In the genomic region with DNA sequence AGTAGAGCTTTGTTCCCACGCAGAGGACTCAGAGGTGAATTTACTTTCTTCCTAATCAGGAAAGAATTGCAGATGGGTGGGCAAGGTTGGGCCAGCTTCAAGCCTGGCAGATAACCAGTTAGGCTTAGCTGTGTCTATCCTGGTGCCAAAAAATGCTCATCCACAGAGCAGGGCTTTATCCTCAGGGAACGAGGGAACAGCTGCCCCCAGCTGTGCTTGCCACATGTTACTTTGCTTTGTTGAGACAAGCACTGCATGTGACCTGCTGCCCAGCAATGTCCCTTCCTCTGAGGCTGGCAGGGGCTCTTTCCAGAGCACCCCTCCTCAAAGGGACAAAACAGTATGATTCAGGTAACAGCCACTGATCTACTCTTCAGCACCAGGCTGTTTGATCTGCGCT, we compare ENCODE assay signal across 13 cellular contexts.
DNase-seq lines count a peak whose midpoint lies in the region; ATAC-seq and TF ChIP-seq lines count a peak whose summit lies in the region.
"Had no signal": no experiment of that assay in that cellular context is flagged by ENCODE, and none has a peak within 500 bp of the region (broad histone marks: within the 10 kb centered on the region; RNA-seq: fewer than 3 reads in every experiment).

No MANE protein-coding gene starts in this region.

- no peak for TF ChIP-seq POLR2A in ovary (IDR thresholded peaks at IDR 0.05)

- POLR2A ChIA-PET in RWPE1 (lab: Yijun Ruan, JAX; ENCODE audit: low non-redundant PET), result no interaction called here

- H3K4me3 ChIP-seq in fibroblast of villous mesenchyme (ENCODE audit: low read depth, low read length), result no peak overlapping the region
- no peak overlapping the region for H3K4me3 ChIP-seq in ovary

- no peaks in the 10 kb centered on the region for H3K36me3 ChIP-seq in ovary

- H3K27ac ChIP-seq in RWPE1 (peak overlapping the region; percentile 90), ovary (peak overlapping the region; percentile 50 to 88)
- H3K27ac ChIP-seq: foreskin keratinocyte had no signal

- WGBS in ovary, 3 donors, result 29 to 55% (median 41%) methylated on average over 3 of the region's 3 CpGs

- intact Hi-C loops in ovary (cut with DNase I), result loop anchor here in 1 of 4 donors (10.0 kb wide), 1 partner anchor 855 kb away; the partner anchor contains the start of gene PLPP3

- TF ChIP-seq CTCF in RWPE1 (conservative IDR thresholded peaks at IDR 0.05; ENCODE audit: low read depth), result no peak
- TF ChIP-seq CTCF in fibroblast of villous mesenchyme (IDR thresholded peaks at IDR 0.05; ENCODE audit: insufficient read depth, low read depth, low read length), result no peak
- no peak for TF ChIP-seq CTCF in ovary (IDR thresholded peaks at IDR 0.05)

- H3K4me1 ChIP-seq in ovary (ENCODE audit: insufficient read depth), result peaks cover 27% of the 10 kb centered on the region
- H3K4me1 ChIP-seq: foreskin keratinocyte had no signal

- peak; percentile 54 for DNase-seq in DMS 273 (lab: John Stamatoyannopoulos, UW; ENCODE audit: unreplicated experiment)
- DNase-seq in RWPE1 (ENCODE audit: low spot score), result no peak
- DNase-seq in fibroblast of villous mesenchyme (ENCODE audit: low read depth), result peak; percentile 91
- DNase-seq in ovary, result peak; percentile 66 to 77 (median 76)
- no peak for DNase-seq in activated effector memory CD4-positive, alpha-beta T cell treated with Interleukin-2 at 50 U/mL for 16 hours
- DNase-seq in activated CD4-positive, alpha-beta T cell treated with anti-CD3 and anti-CD28 coated beads for 1 hour, result no peak
- DNase-seq in SW480 (ENCODE audit: low spot score), result no peak
- DNase-seq: AML-193, foreskin keratinocyte, NCI-H2029 treated with DMSO at 0.1 percent for 48 hours, PC-3, T-helper 9 cell had no signal

- no peaks in the 10 kb centered on the region for H3K9me3 ChIP-seq in ovary

- TF ChIP-seq EP300 in ovary (IDR thresholded peaks at IDR 0.05), result no peak

- H3K27me3 ChIP-seq in ovary, result no peaks in the 10 kb centered on the region
- H3K27me3 ChIP-seq: foreskin keratinocyte had no signal

- no peak for ATAC-seq in GM21825 (IDR thresholded peaks at IDR 0.05; ENCODE audit: unreplicated experiment)
- ATAC-seq: foreskin keratinocyte, PC-3 had no signal

- CTCF ChIA-PET in RWPE1 (lab: Yijun Ruan, JAX), result no interaction called here

Comparison
In these comparisons a context has a peak if more than half of its experiments do, and no peak if none do; other contexts are left out.
1. DNase-seq: peak in DMS 273 (single experiment), fibroblast of villous mesenchyme (single experiment) and ovary (5 of 5); none in RWPE1 (single experiment), activated effector memory CD4-positive, alpha-beta T cell treated with Interleukin-2 at 50 U/mL for 16 hours (single experiment), activated CD4-positive, alpha-beta T cell treated with anti-CD3 and anti-CD28 coated beads for 1 hour (single experiment) and SW480 (single experiment).